1 cellular context compared by ENCODE assay signal in the genomic region with DNA sequence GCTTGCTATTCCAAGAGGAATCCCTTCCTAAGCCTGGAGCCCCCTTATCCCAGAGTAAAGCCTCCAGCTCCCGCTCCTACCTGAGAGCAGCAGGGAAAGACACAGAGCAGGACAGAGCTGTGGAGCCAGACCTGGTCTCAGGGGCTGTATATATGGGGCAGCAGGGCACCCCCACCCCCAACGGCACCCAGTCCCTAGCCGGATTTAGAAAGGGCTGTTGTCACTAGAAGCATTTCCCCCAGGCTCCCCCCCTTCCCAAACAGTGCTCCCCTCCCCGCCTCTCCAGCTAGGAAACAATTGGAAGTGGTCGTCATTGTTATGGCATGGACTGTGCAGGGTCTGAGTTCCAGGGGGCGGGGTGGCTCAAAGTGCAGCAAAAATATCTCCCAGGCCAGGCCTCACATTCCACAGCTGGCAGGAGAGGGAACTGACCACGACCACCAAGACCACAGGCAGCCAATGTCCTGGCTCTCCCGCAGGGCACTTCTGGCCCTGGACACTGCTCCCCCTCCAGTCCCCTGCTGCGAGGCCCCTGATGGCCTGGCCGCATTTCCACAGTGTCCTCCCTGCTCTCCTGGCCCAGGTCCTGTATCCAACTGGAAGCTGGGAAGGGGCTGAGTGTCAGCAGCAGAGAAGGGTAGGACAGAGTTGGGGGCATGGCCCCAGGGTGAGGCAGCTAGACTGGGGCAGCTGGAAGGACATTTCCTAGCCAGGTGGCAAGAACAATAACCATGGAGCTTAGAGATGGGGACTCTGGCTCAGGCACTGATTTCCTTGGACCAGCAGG.
TF ChIP-seq lines count a peak whose summit lies in the region.

Gene MYH7, minus strand, starts transcription at position 121 of the 787 bp plus-strand sequence. CDS start 1,928 bp downstream, outside the sequence.

TF ChIP-seq in HepG2, 621 proteins besides CTCF, POLR2A, EP300 and RAD21 (continued from another document and continues in another):
- no peak for TF ChIP-seq ZNF646 (CRISPR knock-in tag; IDR thresholded peaks at IDR 0.05)
- TF ChIP-seq HNRNPLL (IDR thresholded peaks at IDR 0.05; ENCODE audit: low read depth, low read length, poor library complexity, severe bottlenecking), result no peak
- TF ChIP-seq RCOR2 (CRISPR knock-in tag; IDR thresholded peaks at IDR 0.05), result no peak
- 0 out of 2 replicates have a peak, but pooled peaks have one; percentile 87 for TF ChIP-seq ZNF737 (CRISPR knock-in tag; IDR thresholded peaks at IDR 0.05; ENCODE audit: borderline replicate concordance)
- TF ChIP-seq JARID2 (CRISPR knock-in tag; IDR thresholded peaks at IDR 0.05; ENCODE audit: insufficient replicate concordance), result no peak
- 0 out of 2 replicates have a peak, but pooled peaks have one; percentile 76 for TF ChIP-seq ZNF790 (CRISPR knock-in tag; IDR thresholded peaks at IDR 0.05; ENCODE audit: borderline replicate concordance)
- TF ChIP-seq BCLAF1 (IDR thresholded peaks at IDR 0.05), result no peak
- TF ChIP-seq, protein P1, sequence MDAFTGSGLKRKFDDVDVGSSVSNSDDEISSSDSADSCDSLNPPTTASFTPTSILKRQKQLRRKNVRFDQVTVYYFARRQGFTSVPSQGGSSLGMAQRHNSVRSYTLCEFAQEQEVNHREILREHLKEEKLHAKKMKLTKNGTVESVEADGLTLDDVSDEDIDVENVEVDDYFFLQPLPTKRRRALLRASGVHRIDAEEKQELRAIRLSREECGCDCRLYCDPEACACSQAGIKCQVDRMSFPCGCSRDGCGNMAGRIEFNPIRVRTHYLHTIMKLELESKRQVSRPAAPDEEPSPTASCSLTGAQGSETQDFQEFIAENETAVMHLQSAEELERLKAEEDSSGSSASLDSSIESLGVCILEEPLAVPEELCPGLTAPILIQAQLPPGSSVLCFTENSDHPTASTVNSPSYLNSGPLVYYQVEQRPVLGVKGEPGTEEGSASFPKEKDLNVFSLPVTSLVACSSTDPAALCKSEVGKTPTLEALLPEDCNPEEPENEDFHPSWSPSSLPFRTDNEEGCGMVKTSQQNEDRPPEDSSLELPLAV (CRISPR knock-in tag; conservative IDR thresholded peaks at IDR 0.05; ENCODE audit: low read depth), result no peak
- peak; percentile 85; the same call in 1 of the 2 replicates for TF ChIP-seq ZSCAN31 (CRISPR knock-in tag; IDR thresholded peaks at IDR 0.05; ENCODE audit: low read depth)
- no peak for TF ChIP-seq ATF4 (CRISPR knock-in tag; IDR thresholded peaks at IDR 0.05)
- TF ChIP-seq ZNF101 (CRISPR knock-in tag; IDR thresholded peaks at IDR 0.05; ENCODE audit: borderline replicate concordance, low read depth), result no peak
- peak; percentile 52; the same call in 1 of the 2 replicates for TF ChIP-seq MAZ (IDR thresholded peaks at IDR 0.05; ENCODE audit: borderline replicate concordance, low read depth, low read length)
- TF ChIP-seq MAZ (CRISPR knock-in tag; IDR thresholded peaks at IDR 0.05; ENCODE audit: low read depth), result peak; percentile 64; the same call in 1 of the 2 replicates
- TF ChIP-seq ZNF510 (CRISPR knock-in tag; IDR thresholded peaks at IDR 0.05; ENCODE audit: low read depth), result no peak; the same call in 1 of the 2 replicates
- no peak for TF ChIP-seq ZNF784 (CRISPR knock-in tag; IDR thresholded peaks at IDR 0.05; ENCODE audit: borderline replicate concordance)
- TF ChIP-seq ZNF501 (CRISPR knock-in tag; IDR thresholded peaks at IDR 0.05), result peak; percentile 85
- TF ChIP-seq ARID5B (CRISPR knock-in tag; IDR thresholded peaks at IDR 0.05), result peak; percentile 52; the same call in 1 of the 2 replicates
- no peak for TF ChIP-seq ZNF496 (CRISPR knock-in tag; IDR thresholded peaks at IDR 0.05; ENCODE audit: insufficient replicate concordance)
- no peak; the same call in 1 of the 2 replicates for TF ChIP-seq POGZ (CRISPR knock-in tag; IDR thresholded peaks at IDR 0.05)
- TF ChIP-seq SMAD3 (CRISPR knock-in tag; IDR thresholded peaks at IDR 0.05), result no peak
- TF ChIP-seq PRMT3 (CRISPR knock-in tag; IDR thresholded peaks at IDR 0.05; ENCODE audit: borderline replicate concordance, low read depth), result no peak
- TF ChIP-seq ZSCAN12 (CRISPR knock-in tag; IDR thresholded peaks at IDR 0.05), result no peak
- TF ChIP-seq U2AF2 (IDR thresholded peaks at IDR 0.05; ENCODE audit: low read depth, low read length), result no peak
- TF ChIP-seq, protein P2, sequence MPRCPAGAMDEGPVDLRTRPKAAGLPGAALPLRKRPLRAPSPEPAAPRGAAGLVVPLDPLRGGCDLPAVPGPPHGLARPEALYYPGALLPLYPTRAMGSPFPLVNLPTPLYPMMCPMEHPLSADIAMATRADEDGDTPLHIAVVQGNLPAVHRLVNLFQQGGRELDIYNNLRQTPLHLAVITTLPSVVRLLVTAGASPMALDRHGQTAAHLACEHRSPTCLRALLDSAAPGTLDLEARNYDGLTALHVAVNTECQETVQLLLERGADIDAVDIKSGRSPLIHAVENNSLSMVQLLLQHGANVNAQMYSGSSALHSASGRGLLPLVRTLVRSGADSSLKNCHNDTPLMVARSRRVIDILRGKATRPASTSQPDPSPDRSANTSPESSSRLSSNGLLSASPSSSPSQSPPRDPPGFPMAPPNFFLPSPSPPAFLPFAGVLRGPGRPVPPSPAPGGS (CRISPR knock-in tag; IDR thresholded peaks at IDR 0.05), result no peak; the same call in 1 of the 2 replicates
- no peak; the same call in 1 of the 2 replicates for TF ChIP-seq ZFP91 (CRISPR knock-in tag; IDR thresholded peaks at IDR 0.05; ENCODE audit: borderline replicate concordance)
- peak; percentile 21; the same call in 1 of the 2 replicates for TF ChIP-seq GATAD1 (CRISPR knock-in tag; IDR thresholded peaks at IDR 0.05)
- TF ChIP-seq ZBTB20 (CRISPR knock-in tag; IDR thresholded peaks at IDR 0.05; ENCODE audit: borderline replicate concordance, low read depth), result no peak
- TF ChIP-seq ZNF3 (CRISPR knock-in tag; IDR thresholded peaks at IDR 0.05), result no peak
